In the genomic region with DNA sequence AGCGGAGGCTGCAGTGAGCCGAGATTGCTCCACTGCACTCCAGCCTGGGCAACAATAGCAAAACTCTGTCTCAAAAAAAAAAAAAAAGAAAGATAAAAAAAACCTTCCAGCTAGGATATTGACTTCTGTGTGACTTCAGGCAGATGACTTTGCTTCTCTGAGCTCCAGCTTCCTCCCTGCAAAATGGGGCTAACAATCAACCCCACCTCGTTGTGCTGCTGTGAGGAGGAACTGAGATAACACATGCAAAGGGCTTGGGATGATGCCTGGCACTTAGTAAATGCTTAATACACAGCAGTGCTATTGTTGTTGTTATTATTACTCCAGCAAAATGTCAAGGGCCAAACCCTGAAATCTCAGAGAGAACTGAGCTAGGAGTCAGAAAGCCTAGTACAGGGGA, we compare ENCODE assay signal across 1 cellular context.
TF ChIP-seq lines count a peak whose summit lies in the region.

No MANE protein-coding gene starts in this region.

TF ChIP-seq in IMR-90, 13 proteins besides CTCF, POLR2A, EP300 and RAD21:
- TF ChIP-seq MAFK (IDR thresholded peaks at IDR 0.05; ENCODE audit: low read depth, low read length) = no peak
- TF ChIP-seq CEBPB (IDR thresholded peaks at IDR 0.05; ENCODE audit: low read depth, low read length) = no peak
- no peak for TF ChIP-seq BHLHE40 (IDR thresholded peaks at IDR 0.05; ENCODE audit: low read depth, low read length)
- TF ChIP-seq RCOR1 (IDR thresholded peaks at IDR 0.05; ENCODE audit: insufficient replicate concordance, low read length) = no peak
- TF ChIP-seq NFE2L2 (IDR thresholded peaks at IDR 0.05; ENCODE audit: low read depth, low read length) = no peak
- no peak for TF ChIP-seq USF2 (IDR thresholded peaks at IDR 0.05; ENCODE audit: low read depth, low read length)
- TF ChIP-seq RFX5 (IDR thresholded peaks at IDR 0.05; ENCODE audit: low read depth, low read length) = no peak
- TF ChIP-seq SMC3 (IDR thresholded peaks at IDR 0.05; ENCODE audit: low read depth, low read length) = no peak
- TF ChIP-seq CHD1 (IDR thresholded peaks at IDR 0.05; ENCODE audit: low read depth, low read length) = no peak
- no peak for TF ChIP-seq FOS (IDR thresholded peaks at IDR 0.05; ENCODE audit: low read depth, low read length)
- no peak for TF ChIP-seq ELK1 (IDR thresholded peaks at IDR 0.05; ENCODE audit: borderline replicate concordance, low read depth, low read length)
- no peak for TF ChIP-seq MAZ (IDR thresholded peaks at IDR 0.05; ENCODE audit: borderline replicate concordance, low read depth, low read length)
- no peak for TF ChIP-seq MXI1 (IDR thresholded peaks at IDR 0.05; ENCODE audit: borderline replicate concordance, low read depth, low read length)
